ENCODE assay signal across 1 cellular context in the genomic region with DNA sequence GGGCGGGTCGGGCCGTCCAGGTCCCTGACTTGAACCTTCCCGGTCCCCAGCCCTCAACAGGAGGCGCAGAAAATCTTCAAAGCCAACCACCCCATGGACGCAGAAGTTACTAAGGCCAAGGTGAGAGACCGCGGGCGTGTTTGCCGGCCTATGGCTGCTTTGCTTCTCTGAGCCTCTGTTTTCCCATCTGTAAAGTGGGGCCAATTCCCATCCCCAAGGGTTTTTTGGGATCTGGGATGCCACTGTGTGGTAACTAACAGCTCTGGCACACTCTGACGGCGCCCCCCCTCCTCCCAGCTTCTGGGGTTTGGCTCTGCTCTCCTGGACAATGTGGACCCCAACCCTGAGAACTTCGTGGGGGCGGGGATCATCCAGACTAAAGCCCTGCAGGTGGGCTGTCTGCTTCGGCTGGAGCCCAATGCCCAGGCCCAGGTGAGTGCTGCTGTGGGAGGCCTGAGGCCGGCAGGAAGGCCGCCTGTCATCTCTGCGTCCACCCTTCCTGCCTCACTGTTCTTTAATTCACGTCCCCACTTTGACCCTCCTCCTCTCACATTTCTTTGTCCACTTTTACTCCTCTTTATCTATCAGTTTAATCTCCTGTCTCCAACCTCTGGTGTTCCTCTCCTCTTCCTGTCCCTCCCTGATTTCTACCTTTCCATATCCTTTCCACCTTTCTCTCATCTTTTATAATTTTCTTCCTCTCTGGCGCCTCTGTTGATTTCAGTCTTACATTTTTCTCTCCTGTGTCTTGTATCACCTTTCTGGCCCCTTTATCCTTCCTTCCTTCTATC.
TF ChIP-seq lines count a peak whose summit lies in the region.

No MANE protein-coding gene starts in this region.

TF ChIP-seq in WTC11, 78 proteins besides CTCF, POLR2A, EP300 and RAD21 (continued from another document):
- TF ChIP-seq, protein P1, sequence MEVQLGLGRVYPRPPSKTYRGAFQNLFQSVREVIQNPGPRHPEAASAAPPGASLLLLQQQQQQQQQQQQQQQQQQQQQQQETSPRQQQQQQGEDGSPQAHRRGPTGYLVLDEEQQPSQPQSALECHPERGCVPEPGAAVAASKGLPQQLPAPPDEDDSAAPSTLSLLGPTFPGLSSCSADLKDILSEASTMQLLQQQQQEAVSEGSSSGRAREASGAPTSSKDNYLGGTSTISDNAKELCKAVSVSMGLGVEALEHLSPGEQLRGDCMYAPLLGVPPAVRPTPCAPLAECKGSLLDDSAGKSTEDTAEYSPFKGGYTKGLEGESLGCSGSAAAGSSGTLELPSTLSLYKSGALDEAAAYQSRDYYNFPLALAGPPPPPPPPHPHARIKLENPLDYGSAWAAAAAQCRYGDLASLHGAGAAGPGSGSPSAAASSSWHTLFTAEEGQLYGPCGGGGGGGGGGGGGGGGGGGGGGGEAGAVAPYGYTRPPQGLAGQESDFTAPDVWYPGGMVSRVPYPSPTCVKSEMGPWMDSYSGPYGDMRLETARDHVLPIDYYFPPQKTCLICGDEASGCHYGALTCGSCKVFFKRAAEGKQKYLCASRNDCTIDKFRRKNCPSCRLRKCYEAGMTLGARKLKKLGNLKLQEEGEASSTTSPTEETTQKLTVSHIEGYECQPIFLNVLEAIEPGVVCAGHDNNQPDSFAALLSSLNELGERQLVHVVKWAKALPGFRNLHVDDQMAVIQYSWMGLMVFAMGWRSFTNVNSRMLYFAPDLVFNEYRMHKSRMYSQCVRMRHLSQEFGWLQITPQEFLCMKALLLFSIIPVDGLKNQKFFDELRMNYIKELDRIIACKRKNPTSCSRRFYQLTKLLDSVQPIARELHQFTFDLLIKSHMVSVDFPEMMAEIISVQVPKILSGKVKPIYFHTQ (CRISPR knock-in tag; IDR thresholded peaks at IDR 0.05): no peak
